In the genomic region with DNA sequence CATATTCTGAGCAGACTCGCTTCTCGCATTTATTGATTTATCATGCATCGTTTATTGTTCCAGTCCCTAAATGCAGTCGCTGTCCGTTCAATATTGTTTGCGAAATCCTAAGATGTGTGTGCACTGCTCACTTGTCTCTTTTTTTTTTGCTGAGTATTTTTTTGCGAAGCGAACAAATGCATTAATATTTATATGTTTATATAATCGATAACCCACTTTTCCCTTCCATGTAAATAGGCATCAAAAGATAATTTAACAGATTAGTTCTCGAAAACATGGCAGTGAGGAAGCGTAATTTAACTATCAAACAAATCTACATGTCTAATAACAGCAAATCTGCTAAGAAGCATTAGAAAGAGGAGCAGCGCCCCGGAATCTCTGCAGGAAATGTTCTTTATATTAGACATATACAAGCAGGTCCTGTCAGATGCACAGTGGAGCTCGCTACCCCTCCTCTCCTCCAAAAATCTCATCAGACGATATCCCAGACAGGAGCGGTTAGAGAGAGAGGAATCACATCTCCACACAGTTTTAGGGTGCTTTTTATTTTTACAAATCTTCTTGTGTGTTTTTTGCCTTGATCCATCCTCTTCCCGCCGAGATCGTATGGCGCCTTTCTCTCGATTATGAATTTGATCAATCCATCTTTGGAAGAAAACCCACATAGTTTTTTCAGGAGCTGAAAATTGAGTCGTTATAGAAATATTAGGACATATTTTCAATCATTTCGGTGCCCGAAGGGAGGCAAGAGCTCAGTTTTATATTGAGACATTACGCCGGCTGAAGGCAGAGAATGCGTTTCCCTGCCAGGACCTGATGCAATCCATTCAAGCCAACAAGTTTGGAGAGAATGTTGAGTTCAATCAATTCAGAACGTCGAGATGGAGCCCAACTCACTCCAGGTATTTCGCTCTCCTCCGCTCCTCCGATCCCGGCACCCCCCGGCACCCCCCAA, we compare ENCODE assay signal across 8 cellular contexts. TPM values are rescaled to one million over a fixed set of nuclear protein-coding genes. Genes with fewer than 3 reads are reported as not detected.
DNase-seq lines count a peak whose midpoint lies in the region; ATAC-seq and TF ChIP-seq lines count a peak whose summit lies in the region.

A gene with protein sequence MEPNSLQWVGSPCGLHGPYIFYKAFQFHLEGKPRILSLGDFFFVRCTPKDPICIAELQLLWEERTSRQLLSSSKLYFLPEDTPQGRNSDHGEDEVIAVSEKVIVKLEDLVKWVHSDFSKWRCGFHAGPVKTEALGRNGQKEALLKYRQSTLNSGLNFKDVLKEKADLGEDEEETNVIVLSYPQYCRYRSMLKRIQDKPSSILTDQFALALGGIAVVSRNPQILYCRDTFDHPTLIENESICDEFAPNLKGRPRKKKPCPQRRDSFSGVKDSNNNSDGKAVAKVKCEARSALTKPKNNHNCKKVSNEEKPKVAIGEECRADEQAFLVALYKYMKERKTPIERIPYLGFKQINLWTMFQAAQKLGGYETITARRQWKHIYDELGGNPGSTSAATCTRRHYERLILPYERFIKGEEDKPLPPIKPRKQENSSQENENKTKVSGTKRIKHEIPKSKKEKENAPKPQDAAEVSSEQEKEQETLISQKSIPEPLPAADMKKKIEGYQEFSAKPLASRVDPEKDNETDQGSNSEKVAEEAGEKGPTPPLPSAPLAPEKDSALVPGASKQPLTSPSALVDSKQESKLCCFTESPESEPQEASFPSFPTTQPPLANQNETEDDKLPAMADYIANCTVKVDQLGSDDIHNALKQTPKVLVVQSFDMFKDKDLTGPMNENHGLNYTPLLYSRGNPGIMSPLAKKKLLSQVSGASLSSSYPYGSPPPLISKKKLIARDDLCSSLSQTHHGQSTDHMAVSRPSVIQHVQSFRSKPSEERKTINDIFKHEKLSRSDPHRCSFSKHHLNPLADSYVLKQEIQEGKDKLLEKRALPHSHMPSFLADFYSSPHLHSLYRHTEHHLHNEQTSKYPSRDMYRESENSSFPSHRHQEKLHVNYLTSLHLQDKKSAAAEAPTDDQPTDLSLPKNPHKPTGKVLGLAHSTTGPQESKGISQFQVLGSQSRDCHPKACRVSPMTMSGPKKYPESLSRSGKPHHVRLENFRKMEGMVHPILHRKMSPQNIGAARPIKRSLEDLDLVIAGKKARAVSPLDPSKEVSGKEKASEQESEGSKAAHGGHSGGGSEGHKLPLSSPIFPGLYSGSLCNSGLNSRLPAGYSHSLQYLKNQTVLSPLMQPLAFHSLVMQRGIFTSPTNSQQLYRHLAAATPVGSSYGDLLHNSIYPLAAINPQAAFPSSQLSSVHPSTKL (plus strand): TSS at position 871 of the 955 bp plus-strand sequence. CDS start 11 bp downstream, at position 882.

- POLR2A ChIA-PET in HCT116 (lab: Charles Lee) = interaction anchor here (0.8 to 1.1 kb wide), 3 partner anchors 23 to 310 kb away, joined by 3 read pairs; no protein-coding TSS in a partner anchor
- POLR2A ChIA-PET in naive thymus-derived CD4-positive, alpha-beta T cell (lab: Charles Lee) = interaction anchor here (0.6 to 7.2 kb wide), 16 partner anchors 26 to 1738 kb away, joined by 3 to 86 read pairs (median 4); no protein-coding TSS in a partner anchor

- H3K4me3 Mint-ChIP-seq in CD14-positive monocyte = peak within 1 kb of the TSS; percentile 88 to 96
- H3K4me3 Mint-ChIP-seq in activated naive CD4-positive, alpha-beta T cell treated with anti-CD3 and anti-CD28 coated beads, Interleukin-2, amount 10 ng/mL, durations not matched to agents 7 days and 5 days = peak within 1 kb of the TSS; percentile 94
- peak within 1 kb of the TSS; percentile 81 to 100 (median 94) for H3K4me3 Mint-ChIP-seq in naive thymus-derived CD4-positive, alpha-beta T cell

- H3K9me3 Mint-ChIP-seq in CD14-positive monocyte = peaks cover 0 to 2% (median 0%) of the 10 kb centered on the region in 7 donors
- H3K9me3 Mint-ChIP-seq in activated naive CD4-positive, alpha-beta T cell treated with anti-CD3 and anti-CD28 coated beads, Interleukin-2, amount 10 ng/mL, durations not matched to agents 7 days and 5 days = no peaks in the 10 kb centered on the region
- peaks cover 0 to 6% (median 0%) of the 10 kb centered on the region in 11 donors for H3K9me3 Mint-ChIP-seq in naive thymus-derived CD4-positive, alpha-beta T cell

- peaks cover 0 to 2% (median 0%) of the 10 kb centered on the region in 3 donors for H3K27me3 Mint-ChIP-seq in CD14-positive monocyte (ENCODE audit: low read depth in 3 of 3)
- H3K27me3 Mint-ChIP-seq in activated naive CD4-positive, alpha-beta T cell treated with anti-CD3 and anti-CD28 coated beads, Interleukin-2, amount 10 ng/mL, durations not matched to agents 7 days and 5 days = no peaks in the 10 kb centered on the region
- peaks cover 0 to 2% (median 0%) of the 10 kb centered on the region in 5 donors for H3K27me3 Mint-ChIP-seq in naive thymus-derived CD4-positive, alpha-beta T cell

- no TSS peak for BruUV-seq in HCT116 (replicated peaks; lab: Mats Ljungman, UMichigan)

- H3K4me3 ChIP-seq in HCT116 (replicated peaks in 1 of 2; ENCODE audit: low read depth in 1 of 2, low read length in 2 of 2) (peak within 1 kb of the TSS; percentile 64 to 75), OCI-LY3 (ENCODE audit: low read length) (peak within 1 kb of the TSS; percentile 96), foreskin fibroblast (ENCODE audit: low read depth in 1 of 2, low read length in 2 of 2) (peak within 1 kb of the TSS; percentile 72 to 86), transverse colon (peak within 1 kb of the TSS; percentile 61 to 90 (median 79))
- peak within 1 kb of the TSS; percentile 96 for H3K4me3 ChIP-seq in naive thymus-derived CD4-positive, alpha-beta T cell (ENCODE audit: low read length)

- RAD21 ChIA-PET in HCT116 (lab: Charles Lee; ENCODE audit: low non-redundant PET in 1 of 2, low total read pairs in 2 of 2, uncharacterized antibody in 2 of 2, unreplicated experiment in 2 of 2) = no interaction called here

- peak within 1 kb of the TSS; percentile 68 for H3K9ac ChIP-seq in HCT116 (ENCODE audit: low read length)
- peak within 1 kb of the TSS; percentile 95 for H3K9ac ChIP-seq in OCI-LY3 (ENCODE audit: low read length)

- no peak for ATAC-seq in HCT116
- no peak for ATAC-seq in naive thymus-derived CD4-positive, alpha-beta T cell
- ATAC-seq in HG03457 (IDR thresholded peaks at IDR 0.05; ENCODE audit: unreplicated experiment) = no peak

- no peak for TF ChIP-seq RAD21 in HCT116 (IDR thresholded peaks at IDR 0.05; ENCODE audit: low read depth)

- intact Hi-C loops in CD14-positive monocyte (cut with micrococcal nuclease) (loop anchor here (5.0 to 10.0 kb wide), 5 partner anchors 41 to 341 kb away; no protein-coding TSS in a partner anchor), HCT116 (cut with micrococcal nuclease) (loop anchor here (5.0 kb wide), 3 partner anchors 64 to 149 kb away; no protein-coding TSS in a partner anchor), transverse colon (cut with DNase I; ENCODE audit: low total_unique reads) (loop anchor here (1.0 to 10.0 kb wide), 2 partner anchors 94 to 136 kb away; no protein-coding TSS in a partner anchor)
- intact Hi-C loops in naive thymus-derived CD4-positive, alpha-beta T cell (cut with micrococcal nuclease) = loop anchor here (1.0 to 5.0 kb wide), 11 partner anchors 87 to 1368 kb away; a partner anchor contains a TSS

- H3K27me3 ChIP-seq in HCT116 (ENCODE audit: insufficient read depth, low read length) (no peaks in the 10 kb centered on the region), OCI-LY3 (ENCODE audit: low read depth, low read length) (no peaks in the 10 kb centered on the region), transverse colon (no peaks in the 10 kb centered on the region)
- H3K27me3 ChIP-seq in naive thymus-derived CD4-positive, alpha-beta T cell (ENCODE audit: control insufficient read depth in 2 of 2, insufficient read depth in 2 of 2, low read length in 2 of 2) = no peaks in the 10 kb centered on the region

- H2AFZ ChIP-seq in HCT116 (ENCODE audit: low read depth, low read length, poor library complexity, severe bottlenecking) (peak within 1 kb of the TSS; percentile 99), OCI-LY3 (ENCODE audit: low read depth, low read length) (peak within 1 kb of the TSS; percentile 100)

- no peaks in the 10 kb centered on the region for H4K20me1 ChIP-seq in HCT116 (ENCODE audit: insufficient read depth)
- H4K20me1 ChIP-seq in OCI-LY3 (ENCODE audit: insufficient read depth, low read length) = no peaks in the 10 kb centered on the region

- H3K79me2 ChIP-seq in HCT116 (ENCODE audit: insufficient read depth, low read length) = no peaks in the 10 kb centered on the region; the same call in 1 of the 2 replicates
- peaks cover 15% of the 10 kb centered on the region for H3K79me2 ChIP-seq in OCI-LY3 (ENCODE audit: low read length)

- H3K4me2 ChIP-seq in HCT116 (ENCODE audit: low read length) (peak within 1 kb of the TSS; percentile 94), OCI-LY3 (ENCODE audit: low read length) (peak within 1 kb of the TSS; percentile 99)

- TF ChIP-seq POLR2A in HCT116 (IDR thresholded peaks at IDR 0.05; ENCODE audit: borderline replicate concordance, extremely low read depth, insufficient read depth, insufficient read length) (no peak), transverse colon (IDR thresholded peaks at IDR 0.05) (no peak)

- WGBS in transverse colon (ENCODE audit: low coverage in 1 of 2), 2 donors = 0% methylated on average over 24 to 34 of the region's 34 CpGs

- DNase-seq in CD14-positive monocyte (ENCODE audit: low spot score) = peak; percentile 44
- DNase-seq in HCT116 (ENCODE audit: low read depth, low spot score) = peak; percentile 68
- DNase-seq in activated naive CD4-positive, alpha-beta T cell treated with anti-CD3 and anti-CD28 coated beads, Interleukin-2, amount 10 ng/mL, durations not matched to agents 7 days and 5 days = peak; percentile 68
- peak; percentile 62 to 83 for DNase-seq in foreskin fibroblast
- DNase-seq in naive thymus-derived CD4-positive, alpha-beta T cell = peak in 7 of 9 donors; percentile 53 to 71 (median 64)
- DNase-seq in transverse colon = peak; percentile 74

- no peaks in the 10 kb centered on the region for H3K36me3 ChIP-seq in HCT116 (ENCODE audit: control insufficient read depth in 1 of 2, insufficient read depth in 2 of 2, low read length in 2 of 2)
- no peaks in the 10 kb centered on the region for H3K36me3 ChIP-seq in OCI-LY3 (replicated peaks; ENCODE audit: low read depth, low read length)
- H3K36me3 ChIP-seq in naive thymus-derived CD4-positive, alpha-beta T cell (ENCODE audit: control insufficient read depth in 2 of 3, insufficient read depth in 3 of 3, low read length in 3 of 3) = peaks cover 0 to 12% (median 0%) of the 10 kb centered on the region in 3 experiments
- H3K36me3 ChIP-seq in transverse colon = no peaks in the 10 kb centered on the region

- peak within 1 kb of the TSS; percentile 98 to 100 (median 99) for H3K27ac Mint-ChIP-seq in CD14-positive monocyte
- H3K27ac Mint-ChIP-seq in activated naive CD4-positive, alpha-beta T cell treated with anti-CD3 and anti-CD28 coated beads, Interleukin-2, amount 10 ng/mL, durations not matched to agents 7 days and 5 days = peak within 1 kb of the TSS; percentile 99
- H3K27ac Mint-ChIP-seq in naive thymus-derived CD4-positive, alpha-beta T cell = peak within 1 kb of the TSS; percentile 92 to 100 (median 96)

- H3K9me2 ChIP-seq in HCT116 (ENCODE audit: insufficient read depth) = no peaks in the 10 kb centered on the region

- no peak for TF ChIP-seq CTCF in CD14-positive monocyte (IDR thresholded peaks at IDR 0.05)
- no peak for TF ChIP-seq CTCF in HCT116 (IDR thresholded peaks at IDR 0.05 in 2 of 3, conservative IDR thresholded peaks at IDR 0.05 in 1 of 3; ENCODE audit: borderline replicate concordance in 1 of 3, insufficient read depth in 1 of 3, low read depth in 2 of 3, low read length in 2 of 3)
- TF ChIP-seq CTCF in OCI-LY3 (IDR thresholded peaks at IDR 0.05; ENCODE audit: low read depth, low read length) = no peak
- no peak for TF ChIP-seq CTCF in foreskin fibroblast (IDR thresholded peaks at IDR 0.05; ENCODE audit: low read depth, low read length)
- no peak for TF ChIP-seq CTCF in transverse colon (IDR thresholded peaks at IDR 0.05)

- H3K9me3 ChIP-seq in HCT116 (ENCODE audit: control insufficient read depth in 1 of 2, insufficient read depth in 1 of 2, low read depth in 1 of 2, low read length in 2 of 2) = no peaks in the 10 kb centered on the region
- H3K9me3 ChIP-seq in OCI-LY3 (ENCODE audit: insufficient read depth, low read length) = no peaks in the 10 kb centered on the region
- H3K9me3 ChIP-seq in naive thymus-derived CD4-positive, alpha-beta T cell (ENCODE audit: control insufficient read depth in 2 of 3, low read length in 3 of 3) = no peaks in the 10 kb centered on the region
- no peaks in the 10 kb centered on the region for H3K9me3 ChIP-seq in transverse colon

- H3K36me3 Mint-ChIP-seq in CD14-positive monocyte = no peaks in the 10 kb centered on the region
- H3K36me3 Mint-ChIP-seq in activated naive CD4-positive, alpha-beta T cell treated with anti-CD3 and anti-CD28 coated beads, Interleukin-2, amount 10 ng/mL, durations not matched to agents 7 days and 5 days = peaks cover 20% of the 10 kb centered on the region
- H3K36me3 Mint-ChIP-seq in naive thymus-derived CD4-positive, alpha-beta T cell = peaks cover 0 to 16% (median 0%) of the 10 kb centered on the region in 5 donors

- H3K4me1 Mint-ChIP-seq in CD14-positive monocyte = peaks cover 49% of the 10 kb centered on the region
- H3K4me1 Mint-ChIP-seq in activated naive CD4-positive, alpha-beta T cell treated with anti-CD3 and anti-CD28 coated beads, Interleukin-2, amount 10 ng/mL, durations not matched to agents 7 days and 5 days = peaks cover 55% of the 10 kb centered on the region
- H3K4me1 Mint-ChIP-seq in naive thymus-derived CD4-positive, alpha-beta T cell = peaks cover 23 to 66% (median 55%) of the 10 kb centered on the region in 7 donors

- TF ChIP-seq EP300 in transverse colon (IDR thresholded peaks at IDR 0.05; ENCODE audit: low read depth) = no peak

- H3K4me1 ChIP-seq in HCT116 (ENCODE audit: control insufficient read depth in 1 of 2, insufficient read depth in 2 of 2, low read length in 2 of 2) = peaks cover 27 to 48% of the 10 kb centered on the region in 2 experiments
- H3K4me1 ChIP-seq in OCI-LY3 (ENCODE audit: low read length) = peaks cover 30% of the 10 kb centered on the region
- H3K4me1 ChIP-seq in naive thymus-derived CD4-positive, alpha-beta T cell (ENCODE audit: control insufficient read depth in 2 of 2, insufficient read depth in 2 of 2, low read length in 2 of 2) = peaks cover 29 to 41% of the 10 kb centered on the region in 2 donors
- H3K4me1 ChIP-seq in transverse colon = peaks cover 10 to 61% (median 45%) of the 10 kb centered on the region in 4 donors

- CTCF ChIA-PET in HCT116 (lab: Charles Lee) = no interaction called here
- CTCF ChIA-PET in activated naive CD4-positive, alpha-beta T cell treated with anti-CD3 and anti-CD28 coated beads, Interleukin-2, amount 10 ng/mL, durations not matched to agents 7 days and 5 days (lab: Charles Lee) = interaction anchor here (0.7 to 4.0 kb wide), 7 partner anchors 87 to 344 kb away, joined by 3 to 19 read pairs (median 9); no protein-coding TSS in a partner anchor
- CTCF ChIA-PET in naive thymus-derived CD4-positive, alpha-beta T cell (lab: Charles Lee) = interaction anchor here (0.6 to 8.4 kb wide), 8 partner anchors 33 to 344 kb away, joined by 3 to 66 read pairs (median 4); no protein-coding TSS in a partner anchor

- in situ Hi-C loops in transverse colon (cut with MboI; ENCODE audit: low pct_ligation_motif_present in 1 of 4, low pct_unique_long_range_greater_than_20kb in 1 of 4, low sequenced_read_pairs in 3 of 4) = loop anchor here in 3 of 4 donors (10.0 kb wide), 2 partner anchors 144 to 344 kb away; no protein-coding TSS in a partner anchor

- H3K27ac ChIP-seq in HCT116 (ENCODE audit: low read depth, low read length) = peak within 1 kb of the TSS; percentile 92
- H3K27ac ChIP-seq in OCI-LY3 (ENCODE audit: low read length) = peak within 1 kb of the TSS; percentile 93
- peak within 1 kb of the TSS; percentile 92 for H3K27ac ChIP-seq in naive thymus-derived CD4-positive, alpha-beta T cell (ENCODE audit: low read depth, low read length)
- H3K27ac ChIP-seq in transverse colon = peak within 1 kb of the TSS; percentile 98

RNA-seq across cellular contexts. Expression of the gene that starts here (rescaled TPM):
- polyA plus RNA-seq in CD14-positive monocyte = 1 to 10 TPM; 1.5 to 2.5 TPM
- total RNA-seq in HCT116 (2021; ENCODE audit: unreplicated experiment) = 4.7 TPM
- 0.59 and 0.91 TPM in 2 replicates for polyA plus RNA-seq in HCT116 (2012)
- total RNA-seq in naive thymus-derived CD4-positive, alpha-beta T cell = 10 to 100 TPM; 18.6 to 60.8 (median 47.4) TPM
- 10 to 100 TPM; 39.4 to 49.1 TPM for polyA plus RNA-seq in naive thymus-derived CD4-positive, alpha-beta T cell
- total RNA-seq in transverse colon = 10 to 100 TPM; 17.7 to 54.6 (median 34.8) TPM

Comparison
In these comparisons a context has a peak if more than half of its experiments do, and no peak if none do; other contexts are left out.
1. RNA of the gene that starts here (polyA plus RNA-seq): 39.4 to 49.1 TPM in naive thymus-derived CD4-positive, alpha-beta T cell; 1.5 to 2.5 TPM in CD14-positive monocyte; every median in the first group is over 10 times any median in the second.
2. Peak in every context shown above with its lines, with median percentiles within 50 percentile points of each other: DNase-seq, H3K27ac Mint-ChIP-seq, H3K4me3 Mint-ChIP-seq, H3K27ac ChIP-seq and H3K4me3 ChIP-seq.